1 cellular context compared by ENCODE assay signal in the genomic region with DNA sequence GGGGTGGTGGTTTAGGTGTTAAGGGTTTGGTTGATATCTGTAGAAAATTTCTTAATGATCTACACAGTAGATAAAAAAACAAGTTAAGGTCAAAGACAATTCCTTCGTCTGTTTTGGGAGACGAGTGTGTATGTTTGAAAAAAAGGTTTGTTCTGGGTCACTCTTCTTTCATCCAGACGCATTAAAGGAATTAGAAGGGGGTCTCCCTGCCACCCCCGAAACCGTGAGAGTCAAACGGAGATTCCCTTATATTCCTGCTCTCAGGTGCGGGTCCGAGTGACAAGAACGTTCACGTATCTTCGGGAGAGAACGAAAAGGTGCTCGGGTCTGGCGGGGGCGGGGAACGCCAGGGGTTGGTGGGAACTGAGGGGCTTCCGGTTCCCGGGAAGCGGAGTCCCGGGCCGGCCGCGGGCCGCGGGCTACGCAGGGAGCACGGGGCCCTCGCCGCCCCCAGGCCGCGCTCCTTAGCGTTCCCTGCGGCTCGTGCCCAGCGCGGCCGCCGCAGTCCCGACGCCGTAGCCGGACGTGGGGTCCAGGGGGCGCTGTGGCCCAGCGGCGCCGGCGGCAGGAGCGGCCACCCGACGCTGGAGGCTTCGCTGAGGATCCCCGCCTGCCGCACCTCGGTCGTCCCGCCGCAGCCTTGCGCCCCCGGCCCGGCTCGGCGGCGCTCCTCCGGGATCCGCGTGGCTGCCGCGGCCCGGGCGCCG.
TF ChIP-seq lines count a peak whose summit lies in the region.

A gene with protein sequence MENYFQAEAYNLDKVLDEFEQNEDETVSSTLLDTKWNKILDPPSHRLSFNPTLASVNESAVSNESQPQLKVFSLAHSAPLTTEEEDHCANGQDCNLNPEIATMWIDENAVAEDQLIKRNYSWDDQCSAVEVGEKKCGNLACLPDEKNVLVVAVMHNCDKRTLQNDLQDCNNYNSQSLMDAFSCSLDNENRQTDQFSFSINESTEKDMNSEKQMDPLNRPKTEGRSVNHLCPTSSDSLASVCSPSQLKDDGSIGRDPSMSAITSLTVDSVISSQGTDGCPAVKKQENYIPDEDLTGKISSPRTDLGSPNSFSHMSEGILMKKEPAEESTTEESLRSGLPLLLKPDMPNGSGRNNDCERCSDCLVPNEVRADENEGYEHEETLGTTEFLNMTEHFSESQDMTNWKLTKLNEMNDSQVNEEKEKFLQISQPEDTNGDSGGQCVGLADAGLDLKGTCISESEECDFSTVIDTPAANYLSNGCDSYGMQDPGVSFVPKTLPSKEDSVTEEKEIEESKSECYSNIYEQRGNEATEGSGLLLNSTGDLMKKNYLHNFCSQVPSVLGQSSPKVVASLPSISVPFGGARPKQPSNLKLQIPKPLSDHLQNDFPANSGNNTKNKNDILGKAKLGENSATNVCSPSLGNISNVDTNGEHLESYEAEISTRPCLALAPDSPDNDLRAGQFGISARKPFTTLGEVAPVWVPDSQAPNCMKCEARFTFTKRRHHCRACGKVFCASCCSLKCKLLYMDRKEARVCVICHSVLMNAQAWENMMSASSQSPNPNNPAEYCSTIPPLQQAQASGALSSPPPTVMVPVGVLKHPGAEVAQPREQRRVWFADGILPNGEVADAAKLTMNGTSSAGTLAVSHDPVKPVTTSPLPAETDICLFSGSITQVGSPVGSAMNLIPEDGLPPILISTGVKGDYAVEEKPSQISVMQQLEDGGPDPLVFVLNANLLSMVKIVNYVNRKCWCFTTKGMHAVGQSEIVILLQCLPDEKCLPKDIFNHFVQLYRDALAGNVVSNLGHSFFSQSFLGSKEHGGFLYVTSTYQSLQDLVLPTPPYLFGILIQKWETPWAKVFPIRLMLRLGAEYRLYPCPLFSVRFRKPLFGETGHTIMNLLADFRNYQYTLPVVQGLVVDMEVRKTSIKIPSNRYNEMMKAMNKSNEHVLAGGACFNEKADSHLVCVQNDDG (N-terminal part only) (plus strand): TSS at position 577 of the 707 bp plus-strand sequence. CDS start 91,118 bp downstream, outside the sequence.

TF ChIP-seq in K562, 482 proteins besides CTCF, POLR2A, EP300 and RAD21 (continued from another document and continues in another):
- 0 out of 2 replicates have a peak, but pooled peaks have one; percentile 21 for TF ChIP-seq SOX6 (IDR thresholded peaks at IDR 0.05)
- no peak for TF ChIP-seq CBX3 (IDR thresholded peaks at IDR 0.05; ENCODE audit: borderline replicate concordance in 1 of 2, low read length in 2 of 2)
- no peak for TF ChIP-seq PHF8 (IDR thresholded peaks at IDR 0.05; ENCODE audit: borderline replicate concordance, low read length)
- TF ChIP-seq KHSRP (IDR thresholded peaks at IDR 0.05): 0 out of 2 replicates have a peak, but pooled peaks have one; percentile 21
- no peak for TF ChIP-seq NCOA1 (IDR thresholded peaks at IDR 0.05; ENCODE audit: low read depth)
- TF ChIP-seq TAF9B (IDR thresholded peaks at IDR 0.05; ENCODE audit: partially characterized antibody): no peak
- no peak for TF ChIP-seq BRCA1 (IDR thresholded peaks at IDR 0.05)
- no peak for TF ChIP-seq BRCA1 (CRISPR knock-in tag; IDR thresholded peaks at IDR 0.05)
- TF ChIP-seq ID3 (CRISPR knock-in tag; IDR thresholded peaks at IDR 0.05): no peak
- TF ChIP-seq ID3 (tag; IDR thresholded peaks at IDR 0.05): no peak
- TF ChIP-seq FOXK2 (conservative IDR thresholded peaks at IDR 0.05 in 1 of 2, IDR thresholded peaks at IDR 0.05 in 1 of 2; ENCODE audit: low read depth in 2 of 2): no peak
- TF ChIP-seq ZNF717 (CRISPR knock-in tag; IDR thresholded peaks at IDR 0.05): no peak
- TF ChIP-seq, protein P1, sequence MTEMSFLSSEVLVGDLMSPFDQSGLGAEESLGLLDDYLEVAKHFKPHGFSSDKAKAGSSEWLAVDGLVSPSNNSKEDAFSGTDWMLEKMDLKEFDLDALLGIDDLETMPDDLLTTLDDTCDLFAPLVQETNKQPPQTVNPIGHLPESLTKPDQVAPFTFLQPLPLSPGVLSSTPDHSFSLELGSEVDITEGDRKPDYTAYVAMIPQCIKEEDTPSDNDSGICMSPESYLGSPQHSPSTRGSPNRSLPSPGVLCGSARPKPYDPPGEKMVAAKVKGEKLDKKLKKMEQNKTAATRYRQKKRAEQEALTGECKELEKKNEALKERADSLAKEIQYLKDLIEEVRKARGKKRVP (CRISPR knock-in tag; IDR thresholded peaks at IDR 0.05): no peak
- TF ChIP-seq PATZ1 (CRISPR knock-in tag; IDR thresholded peaks at IDR 0.05; ENCODE audit: borderline replicate concordance): no peak
- TF ChIP-seq ETV1 (tag; conservative IDR thresholded peaks at IDR 0.05; ENCODE audit: low read depth): no peak; the same call in 1 of the 2 replicates
- no peak for TF ChIP-seq MAFG (tag; conservative IDR thresholded peaks at IDR 0.05)
- no peak for TF ChIP-seq FOS (IDR thresholded peaks at IDR 0.05; ENCODE audit: extremely low read depth, insufficient read length)
- TF ChIP-seq ZNF175 (CRISPR knock-in tag; IDR thresholded peaks at IDR 0.05; ENCODE audit: low read depth): no peak
- peak; percentile 89 for TF ChIP-seq HMGN3 (IDR thresholded peaks at IDR 0.05; ENCODE audit: borderline replicate concordance, extremely low read depth, insufficient read length, low read depth, low read length)
- no peak for TF ChIP-seq ZC3H11A (IDR thresholded peaks at IDR 0.05; ENCODE audit: low read depth, low read length)
- peak; percentile 77 for TF ChIP-seq KDM5B (IDR thresholded peaks at IDR 0.05; ENCODE audit: insufficient replicate concordance, low read depth, low read length)
- TF ChIP-seq JUND (IDR thresholded peaks at IDR 0.05; ENCODE audit: borderline replicate concordance, low read depth, low read length): 0 out of 2 replicates have a peak, but pooled peaks have one; percentile 25
- peak; percentile 44; the same call in 1 of the 3 replicates for TF ChIP-seq JUND (tag; IDR thresholded peaks at IDR 0.05; ENCODE audit: borderline replicate concordance, low read depth, low read length)
- TF ChIP-seq ZFP36 (IDR thresholded peaks at IDR 0.05; ENCODE audit: low read depth, low read length, partially characterized antibody): no peak
- TF ChIP-seq, protein P2, sequence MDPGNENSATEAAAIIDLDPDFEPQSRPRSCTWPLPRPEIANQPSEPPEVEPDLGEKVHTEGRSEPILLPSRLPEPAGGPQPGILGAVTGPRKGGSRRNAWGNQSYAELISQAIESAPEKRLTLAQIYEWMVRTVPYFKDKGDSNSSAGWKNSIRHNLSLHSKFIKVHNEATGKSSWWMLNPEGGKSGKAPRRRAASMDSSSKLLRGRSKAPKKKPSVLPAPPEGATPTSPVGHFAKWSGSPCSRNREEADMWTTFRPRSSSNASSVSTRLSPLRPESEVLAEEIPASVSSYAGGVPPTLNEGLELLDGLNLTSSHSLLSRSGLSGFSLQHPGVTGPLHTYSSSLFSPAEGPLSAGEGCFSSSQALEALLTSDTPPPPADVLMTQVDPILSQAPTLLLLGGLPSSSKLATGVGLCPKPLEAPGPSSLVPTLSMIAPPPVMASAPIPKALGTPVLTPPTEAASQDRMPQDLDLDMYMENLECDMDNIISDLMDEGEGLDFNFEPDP (CRISPR knock-in tag; IDR thresholded peaks at IDR 0.05): no peak
- TF ChIP-seq ZNF3 (CRISPR knock-in tag; IDR thresholded peaks at IDR 0.05): no peak
- TF ChIP-seq NR2F6 (CRISPR knock-in tag; IDR thresholded peaks at IDR 0.05): no peak
- TF ChIP-seq, protein P3, sequence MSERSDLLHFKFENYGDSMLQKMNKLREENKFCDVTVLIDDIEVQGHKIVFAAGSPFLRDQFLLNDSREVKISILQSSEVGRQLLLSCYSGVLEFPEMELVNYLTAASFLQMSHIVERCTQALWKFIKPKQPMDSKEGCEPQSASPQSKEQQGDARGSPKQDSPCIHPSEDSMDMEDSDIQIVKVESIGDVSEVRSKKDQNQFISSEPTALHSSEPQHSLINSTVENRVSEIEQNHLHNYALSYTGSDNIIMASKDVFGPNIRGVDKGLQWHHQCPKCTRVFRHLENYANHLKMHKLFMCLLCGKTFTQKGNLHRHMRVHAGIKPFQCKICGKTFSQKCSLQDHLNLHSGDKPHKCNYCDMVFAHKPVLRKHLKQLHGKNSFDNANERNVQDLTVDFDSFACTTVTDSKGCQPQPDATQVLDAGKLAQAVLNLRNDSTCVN (CRISPR knock-in tag; IDR thresholded peaks at IDR 0.05): no peak
- TF ChIP-seq ZBTB11 (CRISPR knock-in tag; IDR thresholded peaks at IDR 0.05): peak in 1 of 3 experiments; percentile 50; a peak in 1 of 6 replicates
- no peak for TF ChIP-seq ZNF695 (CRISPR knock-in tag; IDR thresholded peaks at IDR 0.05)
- no peak for TF ChIP-seq TGIF2 (CRISPR knock-in tag; IDR thresholded peaks at IDR 0.05)
- no peak for TF ChIP-seq ZNF274 (IDR thresholded peaks at IDR 0.05; ENCODE audit: borderline replicate concordance, low read depth, low read length)
- TF ChIP-seq PRMT5 (CRISPR knock-in tag; IDR thresholded peaks at IDR 0.05): no peak
- no peak for TF ChIP-seq E2F3 (CRISPR knock-in tag; IDR thresholded peaks at IDR 0.05)
- TF ChIP-seq TCFL5 (CRISPR knock-in tag; conservative IDR thresholded peaks at IDR 0.05): no peak
- TF ChIP-seq ZFX (CRISPR knock-in tag; IDR thresholded peaks at IDR 0.05): no peak; the same call in 1 of the 2 replicates
- TF ChIP-seq SMAD2 (IDR thresholded peaks at IDR 0.05; ENCODE audit: low read depth, low read length): no peak
- TF ChIP-seq ZFPM2 (CRISPR knock-in tag; IDR thresholded peaks at IDR 0.05): no peak
- TF ChIP-seq JUNB (CRISPR knock-in tag; conservative IDR thresholded peaks at IDR 0.05): no peak
- TF ChIP-seq, protein P4, sequence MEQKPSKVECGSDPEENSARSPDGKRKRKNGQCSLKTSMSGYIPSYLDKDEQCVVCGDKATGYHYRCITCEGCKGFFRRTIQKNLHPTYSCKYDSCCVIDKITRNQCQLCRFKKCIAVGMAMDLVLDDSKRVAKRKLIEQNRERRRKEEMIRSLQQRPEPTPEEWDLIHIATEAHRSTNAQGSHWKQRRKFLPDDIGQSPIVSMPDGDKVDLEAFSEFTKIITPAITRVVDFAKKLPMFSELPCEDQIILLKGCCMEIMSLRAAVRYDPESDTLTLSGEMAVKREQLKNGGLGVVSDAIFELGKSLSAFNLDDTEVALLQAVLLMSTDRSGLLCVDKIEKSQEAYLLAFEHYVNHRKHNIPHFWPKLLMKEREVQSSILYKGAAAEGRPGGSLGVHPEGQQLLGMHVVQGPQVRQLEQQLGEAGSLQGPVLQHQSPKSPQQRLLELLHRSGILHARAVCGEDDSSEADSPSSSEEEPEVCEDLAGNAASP (IDR thresholded peaks at IDR 0.05): no peak
- no peak for TF ChIP-seq ARHGAP35 (IDR thresholded peaks at IDR 0.05; ENCODE audit: partially characterized antibody)
